In the genomic region with DNA sequence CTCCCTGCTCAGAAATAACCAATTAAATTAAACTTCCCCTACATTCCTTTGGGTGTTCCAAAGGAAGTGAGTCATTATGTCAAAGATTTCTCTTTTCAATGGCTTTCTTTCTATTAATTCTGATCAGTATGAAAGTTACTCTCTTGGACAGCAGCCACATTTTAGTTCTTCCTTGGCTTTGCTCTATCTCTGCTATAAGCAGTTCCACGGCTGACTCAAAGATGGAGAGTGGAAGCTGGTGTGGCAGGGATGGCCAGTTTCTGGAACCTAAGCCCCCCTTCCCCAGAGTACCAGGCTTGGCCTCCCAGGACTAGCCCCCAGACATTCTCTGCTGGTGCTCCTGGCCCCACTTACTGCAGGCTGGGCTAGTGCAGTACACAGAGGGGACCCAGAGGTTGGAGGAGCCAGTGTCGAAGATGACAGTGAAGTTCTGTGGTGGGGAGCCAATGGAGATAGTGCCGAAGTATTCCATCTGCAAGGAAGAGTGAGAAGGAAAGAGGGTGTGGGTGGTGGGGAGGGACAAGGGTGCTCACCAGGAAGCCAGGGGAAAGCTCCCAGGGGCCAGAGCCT, we compare ENCODE assay signal across 18 cellular contexts. TPM values are rescaled to one million over a fixed set of nuclear protein-coding genes. Genes with fewer than 3 reads are reported as not detected.
DNase-seq lines count a peak whose midpoint lies in the region; ATAC-seq, FAIRE-seq and TF ChIP-seq lines count a peak whose summit lies in the region.
"Had no signal": no experiment of that assay in that cellular context is flagged by ENCODE, and none has a peak within 500 bp of the region (broad histone marks: within the 10 kb centered on the region; RNA-seq: fewer than 3 reads in every experiment).

No MANE protein-coding gene starts in this region.

- TF ChIP-seq CTCF in osteoblast (IDR thresholded peaks at IDR 0.05; ENCODE audit: extremely low read depth, low read depth, low read length), result no peak

- FAIRE-seq in RCC 7860 (lab: Jason Lieb, UNC), result peak; percentile 46
- FAIRE-seq: endometrium, GM18507 had no signal

- peaks cover 2% of the 10 kb centered on the region for H3K36me3 Mint-ChIP-seq in T-helper 17 cell (ENCODE audit: low read depth)
- H3K36me3 Mint-ChIP-seq: CD14-positive monocyte had no signal

- H3K36me3 ChIP-seq in duodenal mucosa (ENCODE audit: control insufficient read depth in 1 of 2, insufficient read depth in 2 of 2, low read length in 2 of 2) (no peaks in the 10 kb centered on the region), osteoblast (ENCODE audit: insufficient read depth, low read length) (no peaks in the 10 kb centered on the region)
- H3K36me3 ChIP-seq: ascending aorta, prostate gland had no signal

- no peaks in the 10 kb centered on the region for H3K79me2 ChIP-seq in osteoblast (ENCODE audit: insufficient read depth, low read length)

- H3K27ac Mint-ChIP-seq in T-helper 17 cell, result no peak overlapping the region
- H3K27ac Mint-ChIP-seq: activated T-helper 1 cell treated with anti-CD3 and anti-CD28 coated beads, Interleukin-12 subunit alpha, Interleukin-12 subunit beta, Interleukin-2, Interleukin-4 antibody, amounts not matched to agents 30 ng/mL and 10 ng/mL and 1 ng/mL, durations not matched to agents 14 hours and 24 hours and 36 hours had no signal

- H3K9me3 ChIP-seq in duodenal mucosa (ENCODE audit: control insufficient read depth in 1 of 2, low read length in 2 of 2) (no peaks in the 10 kb centered on the region), osteoblast (ENCODE audit: low read depth, low read length) (no peaks in the 10 kb centered on the region), T-helper 17 cell (ENCODE audit: control insufficient read depth, low read length, poor library complexity, severe bottlenecking) (no peaks in the 10 kb centered on the region)
- H3K9me3 ChIP-seq: prostate gland had no signal

- H3K27me3 ChIP-seq in duodenal mucosa (ENCODE audit: control insufficient read depth in 1 of 2, insufficient read depth in 2 of 2, low read length in 2 of 2) (no peaks in the 10 kb centered on the region), osteoblast (ENCODE audit: insufficient read depth, low read length) (no peaks in the 10 kb centered on the region)
- H3K27me3 ChIP-seq: ascending aorta had no signal

- no peaks in the 10 kb centered on the region for H3K4me1 Mint-ChIP-seq in T-helper 17 cell

- DNase-seq in ELR (ENCODE audit: low read depth) (peak; percentile 83), RCC 7860 (ENCODE audit: low spot score) (peak; percentile 56), osteoblast (ENCODE audit: insufficient read length, low spot score, missing footprints) (peak; percentile 53), T-helper 17 cell (no peak), activated gamma-delta T cell treated with Interleukin-2 at 50 U/mL for 16 hours (no peak)
- DNase-seq: activated CD4-positive, alpha-beta T cell treated with anti-CD3 and anti-CD28 coated beads for 48 hours; NCI-H1436 treated with DMSO at 0.1 percent for 48 hours; NCI-H82 had no signal

- H3K27ac ChIP-seq in duodenal mucosa (ENCODE audit: low read depth, low read length) (peak overlapping the region; percentile 2), osteoblast (ENCODE audit: low read depth, low read length) (no peak overlapping the region)
- H3K27ac ChIP-seq: ascending aorta, prostate gland had no signal

- H2AFZ ChIP-seq in osteoblast (ENCODE audit: low read length), result no peak overlapping the region

- peak overlapping the region; percentile 9 to 46 for H3K4me3 ChIP-seq in duodenal mucosa (ENCODE audit: low read depth in 1 of 2, low read length in 2 of 2)
- H3K4me3 ChIP-seq in osteoblast (ENCODE audit: insufficient read depth, low read length), result no peak overlapping the region
- H3K4me3 ChIP-seq: ascending aorta, prostate gland had no signal

- no peak for ATAC-seq in GM18861 (IDR thresholded peaks at IDR 0.05; ENCODE audit: unreplicated experiment)
- ATAC-seq in T-helper 17 cell, result no peak
- no peak for ATAC-seq in GM18519 (IDR thresholded peaks at IDR 0.05; ENCODE audit: low FRiP score, unreplicated experiment)

- peaks cover 36% of the 10 kb centered on the region for H3K27me3 Mint-ChIP-seq in T-helper 17 cell

- no peak overlapping the region for H3K4me3 Mint-ChIP-seq in T-helper 17 cell
- H3K4me3 Mint-ChIP-seq: activated T-helper 1 cell treated with anti-CD3 and anti-CD28 coated beads, Interleukin-12 subunit alpha, Interleukin-12 subunit beta, Interleukin-2, Interleukin-4 antibody, amounts not matched to agents 30 ng/mL and 10 ng/mL and 1 ng/mL, durations not matched to agents 14 hours and 24 hours and 36 hours; CD14-positive monocyte had no signal

- no peak overlapping the region for H3K4me2 ChIP-seq in osteoblast (ENCODE audit: insufficient read depth, low read length)

- no peaks in the 10 kb centered on the region for H4K20me1 ChIP-seq in osteoblast (ENCODE audit: insufficient read depth, low read length)

- H3K4me1 ChIP-seq in duodenal mucosa (ENCODE audit: control insufficient read depth in 1 of 2, insufficient read depth in 2 of 2, low read length in 2 of 2) (peaks cover 24 to 32% of the 10 kb centered on the region in 2 donors), osteoblast (ENCODE audit: insufficient read depth, low read length) (peaks cover 7% of the 10 kb centered on the region)
- H3K4me1 ChIP-seq: ascending aorta, prostate gland had no signal

- H3K9ac ChIP-seq in duodenal mucosa (ENCODE audit: low read depth in 1 of 2, low read length in 2 of 2), result no peak overlapping the region

RNA-seq across cellular contexts. Expression of gene CTSE, which starts 1.8 kb away (rescaled TPM):
- total RNA-seq in osteoblast (not detected in 2 replicates), T-helper 17 cell (not detected)
- total RNA-seq: activated T-helper 1 cell treated with anti-CD3 and anti-CD28 coated beads, Interleukin-12 subunit alpha, Interleukin-12 subunit beta, Interleukin-2, Interleukin-4 antibody, amounts not matched to agents 30 ng/mL and 10 ng/mL and 1 ng/mL, durations not matched to agents 14 hours and 24 hours and 36 hours; ascending aorta; G401; prostate gland had no signal

RNA-seq across cellular contexts. Expression of gene RAB7B, which starts 18.7 kb away (rescaled TPM):
- total RNA-seq in osteoblast, result 7.6 and 7.7 TPM in 2 replicates
- under 1 TPM in 1 of 2 donors, not detected in 1; 0.18 TPM for total RNA-seq in T-helper 17 cell
- total RNA-seq: activated T-helper 1 cell treated with anti-CD3 and anti-CD28 coated beads, Interleukin-12 subunit alpha, Interleukin-12 subunit beta, Interleukin-2, Interleukin-4 antibody, amounts not matched to agents 30 ng/mL and 10 ng/mL and 1 ng/mL, durations not matched to agents 14 hours and 24 hours and 36 hours; ascending aorta had no signal

RNA-seq across cellular contexts. Expression of gene RHEX, which starts 31.1 kb away (rescaled TPM):
- total RNA-seq in osteoblast (not detected in 2 replicates), T-helper 17 cell (under 1 TPM in 1 of 2 donors, not detected in 1; 0.50 TPM)
- total RNA-seq: activated T-helper 1 cell treated with anti-CD3 and anti-CD28 coated beads, Interleukin-12 subunit alpha, Interleukin-12 subunit beta, Interleukin-2, Interleukin-4 antibody, amounts not matched to agents 30 ng/mL and 10 ng/mL and 1 ng/mL, durations not matched to agents 14 hours and 24 hours and 36 hours; G401 had no signal

Comparison
In these comparisons a context has a peak if more than half of its experiments do, and no peak if none do; other contexts are left out.
1. DNase-seq: peak in ELR (single experiment), RCC 7860 (single experiment) and osteoblast (single experiment); none in T-helper 17 cell (0 of 3) and activated gamma-delta T cell treated with Interleukin-2 at 50 U/mL for 16 hours (single experiment).